In genomic region chr14:38405851-38406630, GRCh38 we compare ENCODE assay signal across 10 cellular contexts.
DNase-seq lines count a peak whose midpoint lies in the region; ATAC-seq, FAIRE-seq and TF ChIP-seq lines count a peak whose summit lies in the region.
"Had no signal": no experiment of that assay in that cellular context is flagged by ENCODE, and none has a peak within 500 bp of the region (broad histone marks: within the 10 kb centered on the region; RNA-seq: fewer than 3 reads in every experiment).

No MANE protein-coding gene starts in this region.

- no peaks in the 10 kb centered on the region for H3K9me3 ChIP-seq in adipocyte (ENCODE audit: control insufficient read depth, low read length)
- H3K9me3 ChIP-seq in neural cell (ENCODE audit: low read length) = no peaks in the 10 kb centered on the region
- no peaks in the 10 kb centered on the region for H3K9me3 ChIP-seq in lower lobe of right lung
- H3K9me3 ChIP-seq: heart right ventricle had no signal

- no peak overlapping the region for H3K4me2 ChIP-seq in neural cell (ENCODE audit: low read length)

- peaks cover 5% of the 10 kb centered on the region for H3F3A ChIP-seq in neural cell (ENCODE audit: insufficient read depth, low read length, poor library complexity, severe bottlenecking)

- TF ChIP-seq CTCF in neural cell (IDR thresholded peaks at IDR 0.05; ENCODE audit: poor library complexity, severe bottlenecking) = peak; percentile 16
- TF ChIP-seq CTCF in D721Med (IDR thresholded peaks at IDR 0.05; ENCODE audit: insufficient read depth, missing control alignments) = no peak
- no peak for TF ChIP-seq CTCF in lower lobe of right lung (IDR thresholded peaks at IDR 0.05)

- H3K36me3 ChIP-seq in adipocyte (ENCODE audit: control insufficient read depth, insufficient read depth, low read length, severe bottlenecking) = no peaks in the 10 kb centered on the region
- H3K36me3 ChIP-seq in neural cell (ENCODE audit: insufficient read depth, low read length) = no peaks in the 10 kb centered on the region
- no peaks in the 10 kb centered on the region for H3K36me3 ChIP-seq in lower lobe of right lung
- H3K36me3 ChIP-seq: heart right ventricle had no signal

- no peaks in the 10 kb centered on the region for H3K9me2 ChIP-seq in neural cell (ENCODE audit: insufficient read depth, low read length)

- DNase-seq in EH (ENCODE audit: low read depth) (peak; percentile 95), NCI-H1436 (lab: John Stamatoyannopoulos, UW) (peak; percentile 93), adipocyte (ENCODE audit: low read depth) (peak; percentile 56), D721Med (ENCODE audit: insufficient read length, low spot score) (no peak), SHP77 (lab: John Stamatoyannopoulos, UW) (no peak), lower lobe of right lung (no peak)
- DNase-seq: stimulated activated CD4-positive, alpha-beta T cell treated with anti-CD3 and anti-CD28 coated beads, Interleukin-15, amount 100 ng/mL, for 24 hours had no signal

- H2AFZ ChIP-seq in neural cell (ENCODE audit: low read depth, low read length) = no peak overlapping the region

- no peak for FAIRE-seq in D721Med (lab: Jason Lieb, UNC)

- TF ChIP-seq EP300 in neural cell (conservative IDR thresholded peaks at IDR 0.05; ENCODE audit: poor library complexity, severe bottlenecking) = no peak

- H3K27ac ChIP-seq in neural cell (ENCODE audit: low read length) = no peak overlapping the region
- H3K27ac ChIP-seq in lower lobe of right lung = no peak overlapping the region

- intact Hi-C loops in lower lobe of right lung (cut with DNase I) = no loop called here

- TF ChIP-seq RAD21 in neural cell (conservative IDR thresholded peaks at IDR 0.05) = no peak

- H4K20me1 ChIP-seq in neural cell (ENCODE audit: insufficient read depth) = no peaks in the 10 kb centered on the region

- H3K9ac ChIP-seq in adipocyte (ENCODE audit: low read length) = peak overlapping the region; percentile 78
- H3K9ac ChIP-seq in neural cell (ENCODE audit: low read length) = no peak overlapping the region

- H3K4me1 ChIP-seq in adipocyte (ENCODE audit: control insufficient read depth, insufficient read depth, low read length) = peaks cover 58% of the 10 kb centered on the region
- no peaks in the 10 kb centered on the region for H3K4me1 ChIP-seq in lower lobe of right lung

- H3K4me3 ChIP-seq in adipocyte (ENCODE audit: low read length) (no peak overlapping the region), neural cell (ENCODE audit: low read length) (no peak overlapping the region), lower lobe of right lung (no peak overlapping the region)
- H3K4me3 ChIP-seq: heart right ventricle had no signal

- H3K27me3 ChIP-seq in adipocyte (replicated peaks; ENCODE audit: control insufficient read depth, insufficient read depth, low read length) = no peaks in the 10 kb centered on the region
- H3K27me3 ChIP-seq in neural cell (ENCODE audit: insufficient read depth, low read depth, low read length) = no peaks in the 10 kb centered on the region
- no peaks in the 10 kb centered on the region for H3K27me3 ChIP-seq in lower lobe of right lung (ENCODE audit: low read depth)
- H3K27me3 ChIP-seq: heart right ventricle had no signal

- H3K79me2 ChIP-seq in neural cell (replicated peaks; ENCODE audit: insufficient read depth, low read length) = no peaks in the 10 kb centered on the region

- no peak for ATAC-seq in HG02840 (IDR thresholded peaks at IDR 0.05; ENCODE audit: low FRiP score, unreplicated experiment)
- ATAC-seq in lower lobe of right lung = no peak

TF ChIP-seq in neural cell, 6 proteins besides CTCF, POLR2A, EP300 and RAD21:
- TF ChIP-seq POLR2AphosphoS5 (IDR thresholded peaks at IDR 0.05) (no peak), REST (IDR thresholded peaks at IDR 0.05; ENCODE audit: borderline replicate concordance) (no peak), MXI1 (conservative IDR thresholded peaks at IDR 0.05; ENCODE audit: poor library complexity, severe bottlenecking) (no peak), TAF1 (IDR thresholded peaks at IDR 0.05; ENCODE audit: low read depth) (no peak), EZH2 (IDR thresholded peaks at IDR 0.05; ENCODE audit: borderline replicate concordance, insufficient read depth, low read length, poor library complexity, severe bottlenecking) (no peak), SMC3 (conservative IDR thresholded peaks at IDR 0.05; ENCODE audit: poor library complexity) (no peak)

Comparison
In these comparisons a context has a peak if more than half of its experiments do, and no peak if none do; other contexts are left out.
1. DNase-seq: peak in EH (single experiment), NCI-H1436 (single experiment) and adipocyte (single experiment); none in D721Med (single experiment), SHP77 (0 of 2) and lower lobe of right lung (single experiment).